8 cellular contexts compared by ENCODE assay signal in genomic region chr4:8393593-8394038, GRCh38. TPM values are rescaled to one million over a fixed set of nuclear protein-coding genes. Genes with fewer than 3 reads are reported as not detected.
A peak's percentile ranks its signal among the peaks of the same experiment; 100 is the strongest.
DNase-seq lines count a peak whose midpoint lies in the region; ATAC-seq and TF ChIP-seq lines count a peak whose summit lies in the region.

No MANE protein-coding gene starts in this region.

- H3K27ac ChIP-seq in skin epidermis, result peak overlapping the region in 11 of 21 experiments; percentile 3 to 77 (median 24)

- no peak for TF ChIP-seq CTCF in brain (conservative IDR thresholded peaks at IDR 0.05)

- no peaks in the 10 kb centered on the region for H3K9me3 Mint-ChIP-seq in brain

- DNase-seq in H4 (ENCODE audit: low spot score) (peak; percentile 75), iPS-NIHi7 (ENCODE audit: extremely low spot score) (peak; percentile 31), germinal center (ENCODE audit: low spot score) (no peak), SKM-1 (lab: John Stamatoyannopoulos, UW; ENCODE audit: unreplicated experiment) (no peak)

- H3K36me3 Mint-ChIP-seq in brain, result peaks cover 42% of the 10 kb centered on the region

- ATAC-seq in GM18907 (IDR thresholded peaks at IDR 0.05; ENCODE audit: unreplicated experiment) (no peak), HG03039 (IDR thresholded peaks at IDR 0.05; ENCODE audit: unreplicated experiment) (no peak)

- no peak overlapping the region for H3K4me3 ChIP-seq in skin epidermis

- H3K27me3 Mint-ChIP-seq in brain, result no peaks in the 10 kb centered on the region

- H3K27ac Mint-ChIP-seq in brain, result peak overlapping the region; percentile 55 to 98 (median 94)

- peaks cover 67% of the 10 kb centered on the region for H3K4me1 Mint-ChIP-seq in brain

- H3K4me3 Mint-ChIP-seq in brain, result peak overlapping the region; percentile 45 to 70 (median 59)

RNA-seq across cellular contexts. Expression of gene ACOX3, which starts 46.9 kb away (rescaled TPM):
- total RNA-seq in H4 (2014; rRNA removed; shearing (Covaris generic)), result 19.3 and 23.4 TPM in 2 replicates
- polyA plus RNA-seq in brain (ENCODE audit: insufficient read depth, low read depth, low replicate concordance), result 15.2 TPM

RNA-seq across cellular contexts. Expression of gene TRMT44, which starts 47.0 kb away (rescaled TPM):
- total RNA-seq in H4 (2014; rRNA removed; shearing (Covaris generic)), result 9.4 and 9.6 TPM in 2 replicates
- polyA plus RNA-seq in brain (ENCODE audit: insufficient read depth, low read depth, low replicate concordance), result 6.3 TPM

Comparison
In these comparisons a context has a peak if more than half of its experiments do, and no peak if none do; other contexts are left out.
1. DNase-seq: peak in H4 (single experiment) and iPS-NIHi7 (single experiment); none in germinal center (single experiment) and SKM-1 (single experiment).